In the genomic region with DNA sequence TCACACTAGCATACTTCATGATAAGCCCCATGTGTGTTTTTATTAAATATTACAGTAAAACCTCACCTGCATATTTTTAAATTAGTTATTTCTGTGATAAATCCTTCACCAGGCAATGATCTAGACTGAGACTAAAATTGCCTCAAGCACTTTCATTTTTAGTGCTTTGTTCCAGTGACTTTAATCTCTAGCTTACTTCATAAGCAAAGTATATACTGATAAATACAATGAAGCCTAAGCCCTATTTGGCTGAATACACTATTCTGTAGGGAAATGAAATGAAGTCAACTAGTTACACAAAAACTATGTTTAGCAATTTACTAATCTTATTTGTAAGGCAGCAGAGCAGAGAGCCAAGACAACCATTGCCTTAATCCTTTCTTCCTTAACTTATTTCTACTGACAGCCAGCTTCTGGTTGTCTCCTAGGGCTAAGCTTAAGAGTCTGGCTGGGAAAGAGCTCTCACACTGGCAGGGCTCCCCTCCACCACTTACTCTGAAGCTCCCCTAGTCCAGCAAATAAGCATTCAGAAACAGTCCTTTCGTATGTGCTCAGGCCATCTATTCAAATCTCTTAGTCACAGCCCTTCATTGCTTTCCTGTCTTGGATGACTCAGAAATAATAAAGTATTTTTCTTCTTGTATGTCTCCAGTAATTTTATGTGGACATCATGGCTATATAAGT, we compare ENCODE assay signal across 15 cellular contexts. TPM values are rescaled to one million over a fixed set of nuclear protein-coding genes. Genes with fewer than 3 reads are reported as not detected.
A peak's percentile ranks its signal among the peaks of the same experiment; 100 is the strongest.
DNase-seq lines count a peak whose midpoint lies in the region; ATAC-seq and TF ChIP-seq lines count a peak whose summit lies in the region.
"Had no signal": no experiment of that assay in that cellular context is flagged by ENCODE, and none has a peak within 500 bp of the region (broad histone marks: within the 10 kb centered on the region; RNA-seq: fewer than 3 reads in every experiment).

No MANE protein-coding gene starts in this region.

- 10 to 37% (median 13%) methylated on average over 1 of the region's 1 CpG for WGBS in stomach, 5 donors

- no peak overlapping the region for H3K27ac Mint-ChIP-seq in activated CD8-positive, alpha-beta T cell treated with anti-CD3 and anti-CD28 coated beads for 36 hours
- no peak overlapping the region for H3K27ac Mint-ChIP-seq in activated CD8-positive, alpha-beta T cell treated with anti-CD3 and anti-CD28 coated beads, Interleukin-2, amount 10 ng/mL, durations not matched to agents 7 days and 5 days
- H3K27ac Mint-ChIP-seq: stimulated activated naive CD8-positive, alpha-beta T cell treated with anti-CD3 and anti-CD28 coated beads, Interleukin-15, Interleukin-2, amounts not matched to agents 100 ng/mL and 50 ng/mL, for 24 hours had no signal

- no peak for TF ChIP-seq EP300 in stomach (IDR thresholded peaks at IDR 0.05)

- H3K27me3 ChIP-seq in foreskin keratinocyte (no peaks in the 10 kb centered on the region), stomach (peaks cover 0 to 4% (median 0%) of the 10 kb centered on the region in 3 donors)
- H3K27me3 ChIP-seq: pancreas had no signal

- intact Hi-C loops in activated CD8-positive, alpha-beta T cell treated with anti-CD3 and anti-CD28 coated beads for 36 hours (cut with micrococcal nuclease): loop anchor here (10.0 kb wide), 1 partner anchor 196 kb away; no protein-coding TSS in a partner anchor
- intact Hi-C loops in stomach (cut with DNase I; ENCODE audit: low total_unique reads): loop anchor here (10.0 kb wide), 1 partner anchor 56 kb away; no protein-coding TSS in a partner anchor

- peaks cover 9% of the 10 kb centered on the region for H3K4me1 Mint-ChIP-seq in activated CD8-positive, alpha-beta T cell treated with anti-CD3 and anti-CD28 coated beads for 36 hours (ENCODE audit: low read depth)
- H3K4me1 Mint-ChIP-seq in activated CD8-positive, alpha-beta T cell treated with anti-CD3 and anti-CD28 coated beads, Interleukin-2, amount 10 ng/mL, durations not matched to agents 7 days and 5 days (ENCODE audit: low read depth): peaks cover 11% of the 10 kb centered on the region

- CTCF ChIA-PET in activated CD8-positive, alpha-beta T cell treated with anti-CD3 and anti-CD28 coated beads for 36 hours (lab: Charles Lee): interaction anchor here (1.2 to 1.8 kb wide), 5 partner anchors 9 to 305 kb away, joined by 3 to 6 read pairs (median 4); no protein-coding TSS in a partner anchor
- CTCF ChIA-PET in activated CD8-positive, alpha-beta T cell treated with anti-CD3 and anti-CD28 coated beads, Interleukin-2, amount 10 ng/mL, durations not matched to agents 7 days and 5 days (lab: Charles Lee): interaction anchor here (1.3 to 1.8 kb wide), 3 partner anchors 18 to 305 kb away, joined by 4 to 8 read pairs (median 6); no protein-coding TSS in a partner anchor
- CTCF ChIA-PET in RWPE1 (lab: Yijun Ruan, JAX): interaction anchor here (0.6 to 0.7 kb wide), 3 partner anchors 93 to 305 kb away, joined by 3 to 7 read pairs (median 3); no protein-coding TSS in a partner anchor

- H3K27me3 Mint-ChIP-seq in activated CD8-positive, alpha-beta T cell treated with anti-CD3 and anti-CD28 coated beads for 36 hours: peaks cover 1% of the 10 kb centered on the region
- H3K27me3 Mint-ChIP-seq in activated CD8-positive, alpha-beta T cell treated with anti-CD3 and anti-CD28 coated beads, Interleukin-2, amount 10 ng/mL, durations not matched to agents 7 days and 5 days (ENCODE audit: low read depth): peaks cover 24% of the 10 kb centered on the region

- TF ChIP-seq POLR2A in stomach (IDR thresholded peaks at IDR 0.05): no peak

- H3K9me3 ChIP-seq in stomach: no peaks in the 10 kb centered on the region
- H3K9me3 ChIP-seq: left lung, pancreas had no signal

- in situ Hi-C loops in ACHN (cut with HindIII; ENCODE audit: low pct_ligation_motif_present, low pct_unique_long_range_greater_than_20kb, low sequenced_read_pairs): no loop called here

- H3K4me3 Mint-ChIP-seq in activated CD8-positive, alpha-beta T cell treated with anti-CD3 and anti-CD28 coated beads for 36 hours: no peak overlapping the region
- H3K4me3 Mint-ChIP-seq in activated CD8-positive, alpha-beta T cell treated with anti-CD3 and anti-CD28 coated beads, Interleukin-2, amount 10 ng/mL, durations not matched to agents 7 days and 5 days: no peak overlapping the region
- H3K4me3 Mint-ChIP-seq: stimulated activated naive CD8-positive, alpha-beta T cell treated with anti-CD3 and anti-CD28 coated beads, Interleukin-15, Interleukin-2, amounts not matched to agents 100 ng/mL and 50 ng/mL, for 24 hours had no signal

- no peak for TF ChIP-seq CTCF in activated CD8-positive, alpha-beta T cell treated with anti-CD3 and anti-CD28 coated beads for 36 hours (IDR thresholded peaks at IDR 0.05)
- TF ChIP-seq CTCF in RWPE1 (conservative IDR thresholded peaks at IDR 0.05; ENCODE audit: low read depth) (no peak), foreskin keratinocyte (conservative IDR thresholded peaks at IDR 0.05) (no peak), stomach (IDR thresholded peaks at IDR 0.05) (no peak)

- POLR2A ChIA-PET in activated CD8-positive, alpha-beta T cell treated with anti-CD3 and anti-CD28 coated beads for 36 hours (lab: Charles Lee): interaction anchor here (1.2 kb wide), 1 partner anchor 20 kb away, joined by 4 read pairs; no protein-coding TSS in a partner anchor
- POLR2A ChIA-PET in activated CD8-positive, alpha-beta T cell treated with anti-CD3 and anti-CD28 coated beads, Interleukin-2, amount 10 ng/mL, durations not matched to agents 7 days and 5 days (lab: Charles Lee): no interaction called here
- POLR2A ChIA-PET in RWPE1 (lab: Yijun Ruan, JAX; ENCODE audit: low non-redundant PET): no interaction called here

- no peaks in the 10 kb centered on the region for H3K36me3 Mint-ChIP-seq in activated CD8-positive, alpha-beta T cell treated with anti-CD3 and anti-CD28 coated beads for 36 hours (ENCODE audit: low read depth)
- H3K36me3 Mint-ChIP-seq in activated CD8-positive, alpha-beta T cell treated with anti-CD3 and anti-CD28 coated beads, Interleukin-2, amount 10 ng/mL, durations not matched to agents 7 days and 5 days (ENCODE audit: low read depth): no peaks in the 10 kb centered on the region

- peak; percentile 58 for ATAC-seq in activated CD8-positive, alpha-beta T cell treated with anti-CD3 and anti-CD28 coated beads for 36 hours
- ATAC-seq in activated CD8-positive, alpha-beta T cell treated with anti-CD3 and anti-CD28 coated beads, Interleukin-2, amount 10 ng/mL, durations not matched to agents 7 days and 5 days: no peak
- ATAC-seq in foreskin keratinocyte (peak; percentile 97), HG02852 (IDR thresholded peaks at IDR 0.05; ENCODE audit: unreplicated experiment) (no peak)
- ATAC-seq: left lung, pancreas had no signal

- no peak overlapping the region for H3K4me3 ChIP-seq in stomach
- H3K4me3 ChIP-seq: cardiac muscle cell, left lung, pancreas had no signal

- no peak for DNase-seq in activated CD8-positive, alpha-beta T cell treated with anti-CD3 and anti-CD28 coated beads for 36 hours
- DNase-seq in activated CD8-positive, alpha-beta T cell treated with anti-CD3 and anti-CD28 coated beads, Interleukin-2, amount 10 ng/mL, durations not matched to agents 7 days and 5 days: no peak
- DNase-seq in RWPE1 (ENCODE audit: low spot score) (peak; percentile 68), foreskin keratinocyte (peak; percentile 67 to 84), stomach (no peak), ACHN (no peak), DMS153 (lab: John Stamatoyannopoulos, UW) (no peak)
- DNase-seq: left lung; NCI-H1694 treated with DMSO at 0.1 percent for 48 hours; pancreas; stimulated activated CD4-positive, alpha-beta T cell treated with anti-CD3 and anti-CD28 coated beads, Interleukin-2, amount 100 ng/mL, for 48 hours had no signal

- H3K27ac ChIP-seq in RWPE1: no peak overlapping the region
- H3K27ac ChIP-seq in foreskin keratinocyte: peak overlapping the region; percentile 54
- H3K27ac ChIP-seq in stomach: peak overlapping the region in 3 of 5 donors; percentile 38 to 49 (median 38)
- H3K27ac ChIP-seq: cardiac muscle cell, left lung, pancreas had no signal

- no peaks in the 10 kb centered on the region for H3K36me3 ChIP-seq in stomach
- H3K36me3 ChIP-seq: cardiac muscle cell, left lung, pancreas had no signal

- peaks cover 12% of the 10 kb centered on the region for H3K4me1 ChIP-seq in foreskin keratinocyte
- peaks cover 0 to 10% (median 0%) of the 10 kb centered on the region in 4 donors for H3K4me1 ChIP-seq in stomach
- H3K4me1 ChIP-seq: left lung, pancreas had no signal

- no peaks in the 10 kb centered on the region for H3K9me3 Mint-ChIP-seq in activated CD8-positive, alpha-beta T cell treated with anti-CD3 and anti-CD28 coated beads for 36 hours
- H3K9me3 Mint-ChIP-seq in activated CD8-positive, alpha-beta T cell treated with anti-CD3 and anti-CD28 coated beads, Interleukin-2, amount 10 ng/mL, durations not matched to agents 7 days and 5 days (ENCODE audit: insufficient read depth): no peaks in the 10 kb centered on the region
- H3K9me3 Mint-ChIP-seq: stimulated activated naive CD8-positive, alpha-beta T cell treated with anti-CD3 and anti-CD28 coated beads, Interleukin-15, Interleukin-2, amounts not matched to agents 100 ng/mL and 50 ng/mL, for 24 hours had no signal

RNA-seq across cellular contexts. Expression of a gene that starts 31.4 kb away (rescaled TPM):
- total RNA-seq in activated CD8-positive, alpha-beta T cell treated with anti-CD3 and anti-CD28 coated beads for 36 hours: 10 to 100 TPM; 70.2 to 73.9 TPM
- total RNA-seq in activated CD8-positive, alpha-beta T cell treated with anti-CD3 and anti-CD28 coated beads, Interleukin-2, amount 10 ng/mL, durations not matched to agents 7 days and 5 days: 10 to 100 TPM; 62.5 to 68.2 TPM
- 61.9 and 64.3 TPM in 2 replicates for total RNA-seq in foreskin keratinocyte
- 24.6 and 29.9 TPM in 2 replicates for polyA plus RNA-seq in foreskin keratinocyte
- total RNA-seq in stomach: 10 to 100 TPM in 4 of 5 donors, 1 to 10 TPM in 1; 1.2 to 38.4 (median 17.9) TPM
- 10 to 100 TPM in 2 of 3 donors, 1 to 10 TPM in 1; 8.8 to 14.1 (median 10.1) TPM for polyA plus RNA-seq in stomach
- total RNA-seq: A172 had no signal

Comparison
In these comparisons a context has a peak if more than half of its experiments do, and no peak if none do; other contexts are left out.
1. ATAC-seq: peak in activated CD8-positive, alpha-beta T cell treated with anti-CD3 and anti-CD28 coated beads for 36 hours (single experiment) and foreskin keratinocyte (single experiment); none in activated CD8-positive, alpha-beta T cell treated with anti-CD3 and anti-CD28 coated beads, Interleukin-2, amount 10 ng/mL, durations not matched to agents 7 days and 5 days (single experiment) and HG02852 (single experiment).
2. DNase-seq: peak in RWPE1 (single experiment) and foreskin keratinocyte (2 of 2); none in activated CD8-positive, alpha-beta T cell treated with anti-CD3 and anti-CD28 coated beads for 36 hours (single experiment), activated CD8-positive, alpha-beta T cell treated with anti-CD3 and anti-CD28 coated beads, Interleukin-2, amount 10 ng/mL, durations not matched to agents 7 days and 5 days (single experiment), stomach (single experiment), ACHN (single experiment) and DMS153 (single experiment).